8 cellular contexts compared by ENCODE assay signal in the genomic region with DNA sequence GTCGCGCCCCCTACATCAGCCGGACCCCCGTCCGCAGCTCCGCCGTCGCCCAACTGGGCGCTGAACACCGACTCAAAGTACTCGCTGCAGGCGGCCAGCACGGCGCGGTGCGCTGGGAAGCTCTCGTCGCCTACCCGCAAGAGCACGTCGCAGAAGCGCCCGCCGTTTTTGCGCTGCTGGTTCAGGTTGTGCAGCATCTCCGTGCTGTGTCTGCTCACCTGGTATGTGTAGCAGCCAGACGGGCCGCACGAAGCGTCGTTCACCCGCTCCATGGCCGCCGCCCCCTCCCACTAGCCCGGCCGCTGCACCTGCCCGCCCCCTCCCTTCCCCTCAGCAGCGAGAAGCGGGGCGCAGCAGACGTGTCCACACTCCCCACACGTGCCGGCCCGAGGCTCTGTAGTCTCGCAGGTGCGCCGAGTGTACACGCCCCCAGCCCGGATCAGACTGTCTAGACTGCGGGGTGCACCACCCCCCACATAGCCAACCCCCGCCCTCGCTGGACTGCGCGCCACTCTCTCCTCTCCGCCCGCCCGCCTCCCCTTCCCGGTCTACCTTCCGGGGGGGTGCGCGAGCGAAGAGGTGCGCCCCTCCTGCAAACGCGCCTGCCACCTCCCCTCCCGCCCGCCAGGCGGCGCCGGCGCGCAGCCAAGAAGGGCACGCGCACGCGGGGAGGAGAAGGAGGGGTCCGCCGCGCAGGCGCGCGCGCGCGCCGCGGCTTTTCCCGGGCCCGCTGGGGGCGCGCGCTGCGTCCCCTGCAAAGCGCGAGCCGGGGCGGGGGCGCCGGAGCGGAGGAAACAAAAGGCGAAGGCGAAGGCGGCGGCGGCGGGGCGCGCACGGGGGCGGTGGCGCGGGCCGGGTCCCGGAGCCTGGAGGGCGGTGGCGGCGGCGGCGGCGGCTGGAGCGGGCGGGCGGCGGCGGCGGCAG. TPM values are rescaled to one million over a fixed set of nuclear protein-coding genes. Genes with fewer than 3 reads are reported as not detected.
DNase-seq lines count a peak whose midpoint lies in the region; ATAC-seq and TF ChIP-seq lines count a peak whose summit lies in the region.

No MANE protein-coding gene starts in this region.

- no peaks in the 10 kb centered on the region for H3K9me3 Mint-ChIP-seq in CD8-positive, alpha-beta memory T cell
- H3K9me3 Mint-ChIP-seq in naive thymus-derived CD4-positive, alpha-beta T cell = peaks cover 0 to 6% (median 0%) of the 10 kb centered on the region in 11 donors
- no peaks in the 10 kb centered on the region for H3K9me3 Mint-ChIP-seq in stimulated activated memory B cell treated with anti-CD40 and anti-IgM and Interleukin-4, amounts not matched to agents 10 μg/mL and 1 μg/mL and 100 μg/mL, for 72 hours

- peaks cover 45 to 58% (median 48%) of the 10 kb centered on the region in 3 donors for H3K4me1 Mint-ChIP-seq in CD8-positive, alpha-beta memory T cell
- peaks cover 32 to 57% (median 48%) of the 10 kb centered on the region in 7 donors for H3K4me1 Mint-ChIP-seq in naive thymus-derived CD4-positive, alpha-beta T cell
- H3K4me1 Mint-ChIP-seq in stimulated activated memory B cell treated with anti-CD40 and anti-IgM and Interleukin-4, amounts not matched to agents 10 μg/mL and 1 μg/mL and 100 μg/mL, for 72 hours = peaks cover 55% of the 10 kb centered on the region

- H3K4me3 Mint-ChIP-seq in CD8-positive, alpha-beta memory T cell = peak overlapping the region; percentile 86 to 97 (median 90)
- peak overlapping the region; percentile 85 to 91 (median 88) for H3K4me3 Mint-ChIP-seq in naive thymus-derived CD4-positive, alpha-beta T cell
- peak overlapping the region; percentile 81 for H3K4me3 Mint-ChIP-seq in stimulated activated memory B cell treated with anti-CD40 and anti-IgM and Interleukin-4, amounts not matched to agents 10 μg/mL and 1 μg/mL and 100 μg/mL, for 72 hours

- H3K36me3 Mint-ChIP-seq in CD8-positive, alpha-beta memory T cell = peaks cover 0 to 44% (median 0%) of the 10 kb centered on the region in 3 donors
- peaks cover 0 to 23% (median 8%) of the 10 kb centered on the region in 5 donors for H3K36me3 Mint-ChIP-seq in naive thymus-derived CD4-positive, alpha-beta T cell
- peaks cover 25% of the 10 kb centered on the region for H3K36me3 Mint-ChIP-seq in stimulated activated memory B cell treated with anti-CD40 and anti-IgM and Interleukin-4, amounts not matched to agents 10 μg/mL and 1 μg/mL and 100 μg/mL, for 72 hours

- H3K27me3 Mint-ChIP-seq in CD8-positive, alpha-beta memory T cell = peaks cover 0 to 1% of the 10 kb centered on the region in 2 donors
- peaks cover 0 to 4% (median 0%) of the 10 kb centered on the region in 5 donors for H3K27me3 Mint-ChIP-seq in naive thymus-derived CD4-positive, alpha-beta T cell
- no peaks in the 10 kb centered on the region for H3K27me3 Mint-ChIP-seq in stimulated activated memory B cell treated with anti-CD40 and anti-IgM and Interleukin-4, amounts not matched to agents 10 μg/mL and 1 μg/mL and 100 μg/mL, for 72 hours

- no peaks in the 10 kb centered on the region for H3K27me3 ChIP-seq in CD8-positive, alpha-beta memory T cell (ENCODE audit: insufficient read depth, low read length, poor library complexity, severe bottlenecking)
- no peaks in the 10 kb centered on the region for H3K27me3 ChIP-seq in Panc1 (ENCODE audit: control insufficient read depth, insufficient read depth, low read length)
- H3K27me3 ChIP-seq in naive thymus-derived CD4-positive, alpha-beta T cell (ENCODE audit: control insufficient read depth in 2 of 2, insufficient read depth in 2 of 2, low read length in 2 of 2) = no peaks in the 10 kb centered on the region

- H3K27ac ChIP-seq in CD8-positive, alpha-beta memory T cell (ENCODE audit: low read depth, low read length) = peak overlapping the region; percentile 16
- no peak overlapping the region; the same call in 1 of the 2 replicates for H3K27ac ChIP-seq in Panc1 (ENCODE audit: low read length)
- peak overlapping the region; percentile 74 for H3K27ac ChIP-seq in naive thymus-derived CD4-positive, alpha-beta T cell (ENCODE audit: low read depth, low read length)

- POLR2A ChIA-PET in CD8-positive, alpha-beta memory T cell (lab: Charles Lee) = interaction anchor here (0.6 to 2.2 kb wide), 12 partner anchors 15 to 1764 kb away, joined by 3 to 39 read pairs (median 4); partner anchors contain the start of genes DEPDC5, DRG1 and PIK3IP1
- POLR2A ChIA-PET in Panc1 (lab: Charles Lee) = no interaction called here
- POLR2A ChIA-PET in naive thymus-derived CD4-positive, alpha-beta T cell (lab: Charles Lee) = interaction anchor here (0.9 to 5.6 kb wide), 24 partner anchors 8 to 922 kb away, joined by 3 to 109 read pairs (median 4); partner anchors contain the start of genes DRG1, LIMK2 and PIK3IP1

- TF ChIP-seq EP300 in Ishikawa (IDR thresholded peaks at IDR 0.05; ENCODE audit: borderline replicate concordance) = no peak

- peak; percentile 69 for ATAC-seq in Panc1
- ATAC-seq in naive thymus-derived CD4-positive, alpha-beta T cell = peak; percentile 83
- ATAC-seq in stimulated activated memory B cell treated with anti-CD40 and anti-IgM and Interleukin-4, amounts not matched to agents 10 μg/mL and 1 μg/mL and 100 μg/mL, for 72 hours = peak; percentile 74

- H3K36me3 ChIP-seq in CD8-positive, alpha-beta memory T cell (ENCODE audit: insufficient read depth, low read length) = peaks cover 35% of the 10 kb centered on the region
- no peaks in the 10 kb centered on the region for H3K36me3 ChIP-seq in Panc1 (ENCODE audit: control insufficient read depth, insufficient read depth, low read length)
- H3K36me3 ChIP-seq in naive thymus-derived CD4-positive, alpha-beta T cell (ENCODE audit: control insufficient read depth in 2 of 3, insufficient read depth in 3 of 3, low read length in 3 of 3) = peaks cover 8 to 30% (median 8%) of the 10 kb centered on the region in 3 experiments

- intact Hi-C loops in Panc1 (cut with micrococcal nuclease; ENCODE audit: unreplicated experiment) = no loop called here
- intact Hi-C loops in naive thymus-derived CD4-positive, alpha-beta T cell (cut with micrococcal nuclease) = loop anchor here (1.0 to 10.0 kb wide), 19 partner anchors 53 to 1741 kb away; partner anchors contain the start of genes EIF4ENIF1 (in 2 of the 2), PRR14L (in 2 of the 2), SFI1 (in 2 of the 2) and DEPDC5 (in 1 of the 2)

- peak; percentile 52; the same call in 1 of the 2 replicates for TF ChIP-seq RAD21 in Ishikawa (IDR thresholded peaks at IDR 0.05; ENCODE audit: low read depth)

- H3K4me3 ChIP-seq in CD8-positive, alpha-beta memory T cell (ENCODE audit: low read length) = peak overlapping the region; percentile 76
- peak overlapping the region; percentile 45 to 53 for H3K4me3 ChIP-seq in Panc1 (ENCODE audit: low read depth in 2 of 2, low read length in 2 of 2)
- peak overlapping the region; percentile 60 for H3K4me3 ChIP-seq in naive thymus-derived CD4-positive, alpha-beta T cell (ENCODE audit: low read length)

- H3K4me1 ChIP-seq in CD8-positive, alpha-beta memory T cell (ENCODE audit: insufficient read depth, low read length) = peaks cover 48% of the 10 kb centered on the region
- H3K4me1 ChIP-seq in Panc1 (ENCODE audit: control insufficient read depth, insufficient read depth, low read length) = peaks cover 17% of the 10 kb centered on the region
- H3K4me1 ChIP-seq in naive thymus-derived CD4-positive, alpha-beta T cell (ENCODE audit: control insufficient read depth in 2 of 2, insufficient read depth in 2 of 2, low read length in 2 of 2) = peaks cover 26 to 42% of the 10 kb centered on the region in 2 donors

- CTCF ChIA-PET in CD8-positive, alpha-beta memory T cell (lab: Charles Lee) = interaction anchor here (0.6 to 1.7 kb wide), 10 partner anchors 36 to 260 kb away, joined by 3 to 12 read pairs (median 4); partner anchors contain the start of gene PIK3IP1
- CTCF ChIA-PET in Panc1 (lab: Charles Lee) = no interaction called here
- CTCF ChIA-PET in naive thymus-derived CD4-positive, alpha-beta T cell (lab: Charles Lee) = interaction anchor here (0.9 to 1.4 kb wide), 7 partner anchors 42 to 72 kb away, joined by 3 to 5 read pairs (median 4); partner anchors contain the start of genes DRG1 and PIK3IP1

- peak; percentile 86 to 96 (median 93) for DNase-seq in CD8-positive, alpha-beta memory T cell
- peak; percentile 97 for DNase-seq in GM20000 (ENCODE audit: low spot score)
- no peak for DNase-seq in Panc1 (ENCODE audit: low read depth, low spot score)
- DNase-seq in activated T-helper 1 cell treated with Interleukin-2 at 50 U/mL for 16 hours (ENCODE audit: low read depth) = peak; percentile 87
- DNase-seq in fibroblast of gingiva (ENCODE audit: low read depth) = peak; percentile 80
- peak; percentile 91 to 95 (median 93) for DNase-seq in naive thymus-derived CD4-positive, alpha-beta T cell

- in situ Hi-C loops in Panc1 (cut with HindIII; ENCODE audit: low pct_unique_long_range_greater_than_20kb, low sequenced_read_pairs) = no loop called here

- no peaks in the 10 kb centered on the region for H3K9me3 ChIP-seq in CD8-positive, alpha-beta memory T cell (ENCODE audit: low read length)
- H3K9me3 ChIP-seq in Panc1 (ENCODE audit: control insufficient read depth, insufficient read depth, low read depth, low read length) = no peaks in the 10 kb centered on the region
- H3K9me3 ChIP-seq in naive thymus-derived CD4-positive, alpha-beta T cell (ENCODE audit: control insufficient read depth in 2 of 3, low read length in 3 of 3) = no peaks in the 10 kb centered on the region

- H3K27ac Mint-ChIP-seq in CD8-positive, alpha-beta memory T cell = peak overlapping the region; percentile 91 to 100 (median 94)
- H3K27ac Mint-ChIP-seq in naive thymus-derived CD4-positive, alpha-beta T cell = peak overlapping the region; percentile 81 to 97 (median 92)
- peak overlapping the region; percentile 90 for H3K27ac Mint-ChIP-seq in stimulated activated memory B cell treated with anti-CD40 and anti-IgM and Interleukin-4, amounts not matched to agents 10 μg/mL and 1 μg/mL and 100 μg/mL, for 72 hours

- TSS peak; percentile 70 for BruUV-seq in Panc1 (replicated peaks; lab: Mats Ljungman, UMichigan)

- TF ChIP-seq CTCF in GM20000 (IDR thresholded peaks at IDR 0.05; ENCODE audit: extremely low read depth, missing control alignments) = peak; percentile 100
- peak; percentile 96 for TF ChIP-seq CTCF in Panc1 (IDR thresholded peaks at IDR 0.05)

RNA-seq across cellular contexts. Expression of gene PATZ1, which starts 0.6 kb away (rescaled TPM):
- 10 to 100 TPM; 32.4 to 35.6 TPM for total RNA-seq in CD8-positive, alpha-beta memory T cell
- 18.1 TPM for polyA plus RNA-seq in CD8-positive, alpha-beta memory T cell
- total RNA-seq in Panc1 (2021; ENCODE audit: unreplicated experiment) = 18.6 TPM
- 30.3 TPM for polyA plus RNA-seq in Panc1 (2012; ENCODE audit: insufficient read length)
- total RNA-seq in naive thymus-derived CD4-positive, alpha-beta T cell = 10 to 100 TPM; 35.9 to 61.3 (median 55.2) TPM
- 10 to 100 TPM; 15.1 to 26.0 TPM for polyA plus RNA-seq in naive thymus-derived CD4-positive, alpha-beta T cell

RNA-seq across cellular contexts. Expression of gene PIK3IP1, which starts 53.3 kb away (rescaled TPM):
- total RNA-seq in CD8-positive, alpha-beta memory T cell = 10 to 100 TPM; 32.2 to 35.3 TPM
- polyA plus RNA-seq in CD8-positive, alpha-beta memory T cell = 350 TPM
- 3.6 TPM for total RNA-seq in Panc1 (2021; ENCODE audit: unreplicated experiment)
- polyA plus RNA-seq in Panc1 (2012; ENCODE audit: insufficient read length) = 3.5 TPM
- 100 to 1,000 TPM in 4 of 5 experiments, 10 to 100 TPM in 1; 72.8 to 638 (median 594) TPM for total RNA-seq in naive thymus-derived CD4-positive, alpha-beta T cell
- polyA plus RNA-seq in naive thymus-derived CD4-positive, alpha-beta T cell = 100 to 1,000 TPM; 606 to 941 TPM

RNA-seq across cellular contexts. Expression of gene DRG1, which starts 53.8 kb away (rescaled TPM):
- 100 to 1,000 TPM; 115 to 117 TPM for total RNA-seq in CD8-positive, alpha-beta memory T cell
- 70.1 TPM for polyA plus RNA-seq in CD8-positive, alpha-beta memory T cell
- 51.2 TPM for total RNA-seq in Panc1 (2021; ENCODE audit: unreplicated experiment)
- polyA plus RNA-seq in Panc1 (2012; ENCODE audit: insufficient read length) = 78.3 TPM
- 100 to 1,000 TPM in 2 of 5 experiments, 10 to 100 TPM in 3; 53.3 to 109 (median 84.4) TPM for total RNA-seq in naive thymus-derived CD4-positive, alpha-beta T cell
- polyA plus RNA-seq in naive thymus-derived CD4-positive, alpha-beta T cell = 10 to 100 TPM; 81.1 to 88.3 TPM
